Comparison of ENCODE assay signal across 28 cellular contexts in genomic region chr20:39756828-39757227, GRCh38.
"Had no signal": no experiment of that assay in that cellular context is flagged by ENCODE, and none has a peak within 500 bp of the region (broad histone marks: within the 10 kb centered on the region; RNA-seq: fewer than 3 reads in every experiment).

No MANE protein-coding gene starts in this region.

- H3K36me3 ChIP-seq: heart right ventricle, left lung, pancreas, right atrium auricular region, spleen, stomach, thyroid gland, transverse colon, upper lobe of left lung had no signal

- H3K9me3 ChIP-seq: heart right ventricle, left lung, mucosa of descending colon, pancreas, psoas muscle, right atrium auricular region, spleen, stomach, testis, thyroid gland, transverse colon, upper lobe of left lung had no signal

- FAIRE-seq: keratinocyte, pancreas had no signal

- ATAC-seq: heart right ventricle; left cardiac atrium; left lung; mucosa of descending colon; naive thymus-derived CD4-positive, alpha-beta T cell; natural killer cell treated with Interleukin-12 subunit alpha and Interleukin-12 subunit beta and Interleukin-15 and Interleukin-18, amount 100 ng/mL, for 72 hours; pancreas; psoas muscle; sciatic nerve; stimulated activated memory B cell treated with anti-CD40 and anti-IgM and Interleukin-4, amounts not matched to agents 10 μg/mL and 1 μg/mL and 100 μg/mL, for 72 hours had no signal

- H3K4me1 Mint-ChIP-seq: naive thymus-derived CD4-positive, alpha-beta T cell; neural crest cell had no signal

- H3K4me3 ChIP-seq: heart right ventricle, left lung, lung, mucosa of descending colon, pancreas, psoas muscle, right atrium auricular region, skin epidermis, spleen, stomach, testis, thyroid gland, transverse colon, upper lobe of left lung had no signal

- H3K27me3 Mint-ChIP-seq: natural killer cell treated with Interleukin-12 subunit alpha and Interleukin-12 subunit beta and Interleukin-15 and Interleukin-18, amount 100 ng/mL, for 72 hours; stimulated activated memory B cell treated with anti-CD40 and anti-IgM and Interleukin-4, amounts not matched to agents 10 μg/mL and 1 μg/mL and 100 μg/mL, for 72 hours had no signal

- DNase-seq: heart right ventricle; hippocampal formation; kidney glomerular epithelial cell; left cardiac atrium; left lung; midbrain; mucosa of descending colon; naive thymus-derived CD4-positive, alpha-beta T cell; nucleus accumbens; pancreas; psoas muscle; spleen; stimulated activated CD4-positive, alpha-beta T cell treated with anti-CD3 and anti-CD28 coated beads, Interleukin-4, amount 100 ng/mL, for 24 hours; stimulated activated naive CD4-positive, alpha-beta T cell treated with Interleukin-2 at 50 U/mL for 16 hours; stomach; testis; thyroid gland; transverse colon; upper lobe of left lung had no signal

- H3K4me3 Mint-ChIP-seq: memory B cell; naive thymus-derived CD4-positive, alpha-beta T cell; natural killer cell treated with Interleukin-12 subunit alpha and Interleukin-12 subunit beta and Interleukin-15 and Interleukin-18, amount 100 ng/mL, for 72 hours; neural crest cell; stimulated activated memory B cell treated with anti-CD40 and anti-IgM and Interleukin-4, amounts not matched to agents 10 μg/mL and 1 μg/mL and 100 μg/mL, for 72 hours had no signal

- H3K27ac Mint-ChIP-seq: memory B cell; naive thymus-derived CD4-positive, alpha-beta T cell; natural killer cell treated with Interleukin-12 subunit alpha and Interleukin-12 subunit beta and Interleukin-15 and Interleukin-18, amount 100 ng/mL, for 72 hours; stimulated activated memory B cell treated with anti-CD40 and anti-IgM and Interleukin-4, amounts not matched to agents 10 μg/mL and 1 μg/mL and 100 μg/mL, for 72 hours had no signal

- H3K9me3 Mint-ChIP-seq: memory B cell; stimulated activated memory B cell treated with anti-CD40 and anti-IgM and Interleukin-4, amounts not matched to agents 10 μg/mL and 1 μg/mL and 100 μg/mL, for 72 hours had no signal

- H3K36me3 Mint-ChIP-seq: memory B cell; naive thymus-derived CD4-positive, alpha-beta T cell; natural killer cell treated with Interleukin-12 subunit alpha and Interleukin-12 subunit beta and Interleukin-15 and Interleukin-18, amount 100 ng/mL, for 72 hours; stimulated activated memory B cell treated with anti-CD40 and anti-IgM and Interleukin-4, amounts not matched to agents 10 μg/mL and 1 μg/mL and 100 μg/mL, for 72 hours had no signal

- H3K4me1 ChIP-seq: heart right ventricle, left lung, pancreas, psoas muscle, right atrium auricular region, spleen, stomach, testis, thyroid gland, transverse colon, upper lobe of left lung had no signal

- H3K27ac ChIP-seq: heart right ventricle, left lung, pancreas, psoas muscle, right atrium auricular region, skin epidermis, spleen, stomach, testis, thyroid gland, transverse colon, upper lobe of left lung had no signal

- H3K27me3 ChIP-seq: left lung, pancreas, right atrium auricular region, spleen, testis, thyroid gland, transverse colon, upper lobe of left lung had no signal
